ENCODE assay signal across 9 cellular contexts in genomic region chr16:72927199-72928088, GRCh38.
DNase-seq lines count a peak whose midpoint lies in the region; ATAC-seq and TF ChIP-seq lines count a peak whose summit lies in the region.
"Had no signal": no experiment of that assay in that cellular context is flagged by ENCODE, and none has a peak within 500 bp of the region (broad histone marks: within the 10 kb centered on the region; RNA-seq: fewer than 3 reads in every experiment).

No MANE protein-coding gene starts in this region.

- no peaks in the 10 kb centered on the region for H3K27me3 ChIP-seq in gastroesophageal sphincter

- H3K4me3 ChIP-seq in gastroesophageal sphincter: no peak overlapping the region
- H3K4me3 ChIP-seq: skin epidermis had no signal

- DNase-seq in DMS79 (lab: John Stamatoyannopoulos, UW) (peak; percentile 66), NCI-H2029 treated with DMSO at 0.1 percent for 48 hours (lab: John Stamatoyannopoulos, UW) (peak; percentile 28), amniotic epithelial cell (ENCODE audit: low read depth) (peak; percentile 98), non-pigmented ciliary epithelial cell (ENCODE audit: low read depth) (peak; percentile 56), NCI-H1105 treated with DMSO at 0.1 percent for 48 hours (lab: John Stamatoyannopoulos, UW) (no peak), islet precursor cell (no peak)

- H3K9me3 ChIP-seq in gastroesophageal sphincter: no peaks in the 10 kb centered on the region

- TF ChIP-seq CTCF in gastroesophageal sphincter (IDR thresholded peaks at IDR 0.05): no peak

- ATAC-seq in gastroesophageal sphincter: no peak
- no peak for ATAC-seq in GM18909 (IDR thresholded peaks at IDR 0.05; ENCODE audit: poor library complexity, unreplicated experiment)

- peaks cover 0 to 48% (median 8%) of the 10 kb centered on the region in 3 donors for H3K4me1 ChIP-seq in gastroesophageal sphincter

- TF ChIP-seq POLR2A in gastroesophageal sphincter (IDR thresholded peaks at IDR 0.05): no peak

- no peaks in the 10 kb centered on the region for H3K36me3 ChIP-seq in gastroesophageal sphincter

- no peak overlapping the region for H3K27ac ChIP-seq in gastroesophageal sphincter
- H3K27ac ChIP-seq: skin epidermis had no signal

- TF ChIP-seq EP300 in gastroesophageal sphincter (IDR thresholded peaks at IDR 0.05): no peak

- WGBS in gastroesophageal sphincter (ENCODE audit: low coverage in 1 of 2), 2 donors: 75 to 76% methylated on average over 6 to 8 of the region's 26 CpGs

Comparison
In these comparisons a context has a peak if more than half of its experiments do, and no peak if none do; other contexts are left out.
1. DNase-seq: peak in DMS79 (single experiment), NCI-H2029 treated with DMSO at 0.1 percent for 48 hours (single experiment), amniotic epithelial cell (single experiment) and non-pigmented ciliary epithelial cell (single experiment); none in NCI-H1105 treated with DMSO at 0.1 percent for 48 hours (single experiment) and islet precursor cell (single experiment).